In genomic region chr20:42604998-42605970, GRCh38 we compare ENCODE assay signal across 20 cellular contexts.
DNase-seq lines count a peak whose midpoint lies in the region; ATAC-seq, FAIRE-seq and TF ChIP-seq lines count a peak whose summit lies in the region.
"Had no signal": no experiment of that assay in that cellular context is flagged by ENCODE, and none has a peak within 500 bp of the region (broad histone marks: within the 10 kb centered on the region; RNA-seq: fewer than 3 reads in every experiment).

No MANE protein-coding gene starts in this region.

- H3K9me3 ChIP-seq in small intestine (ENCODE audit: control insufficient read depth, low read depth): no peaks in the 10 kb centered on the region

- ATAC-seq in foreskin keratinocyte (no peak), esophagus mucosa (no peak), HG02840 (IDR thresholded peaks at IDR 0.05; ENCODE audit: low FRiP score, unreplicated experiment) (no peak)
- ATAC-seq: Panc1 had no signal

- H3K27ac ChIP-seq in foreskin keratinocyte: no peak overlapping the region
- H3K27ac ChIP-seq in small intestine (ENCODE audit: low read depth in 1 of 2, low read length in 1 of 2): no peak overlapping the region

- H3K36me3 Mint-ChIP-seq in dendritic cell treated with granulocyte-macrophage colony-stimulating factor and Interleukin-4, amounts not matched to agents 40 ng/mL and 50 ng/mL, for 4 days (ENCODE audit: low read depth): no peaks in the 10 kb centered on the region

- H3K4me1 ChIP-seq in foreskin keratinocyte: no peaks in the 10 kb centered on the region
- no peaks in the 10 kb centered on the region for H3K4me1 ChIP-seq in small intestine (ENCODE audit: control insufficient read depth in 2 of 2, insufficient read depth in 1 of 2, low read depth in 1 of 2, low read length in 1 of 2)

- no peaks in the 10 kb centered on the region for H3K36me3 ChIP-seq in small intestine (ENCODE audit: control insufficient read depth in 2 of 2, insufficient read depth in 2 of 2, low read length in 2 of 2)

- 57 to 58% (median 58%) methylated on average over 13 of the region's 13 CpGs for WGBS in small intestine, 3 donors

- intact Hi-C loops in dendritic cell treated with granulocyte-macrophage colony-stimulating factor and Interleukin-4, amounts not matched to agents 40 ng/mL and 50 ng/mL, for 4 days (cut with micrococcal nuclease): no loop called here

- H3K27ac Mint-ChIP-seq in dendritic cell treated with granulocyte-macrophage colony-stimulating factor and Interleukin-4, amounts not matched to agents 40 ng/mL and 50 ng/mL, for 4 days: peak overlapping the region; percentile 46
- H3K27ac Mint-ChIP-seq: B cell; CD4-positive, alpha-beta T cell; HFFc6 had no signal

- peaks cover 25% of the 10 kb centered on the region for H3K4me1 Mint-ChIP-seq in dendritic cell treated with granulocyte-macrophage colony-stimulating factor and Interleukin-4, amounts not matched to agents 40 ng/mL and 50 ng/mL, for 4 days (ENCODE audit: low read depth)
- H3K4me1 Mint-ChIP-seq: B cell had no signal

- H3K4me3 Mint-ChIP-seq in dendritic cell treated with granulocyte-macrophage colony-stimulating factor and Interleukin-4, amounts not matched to agents 40 ng/mL and 50 ng/mL, for 4 days: no peak overlapping the region
- H3K4me3 Mint-ChIP-seq: B cell; CD4-positive, alpha-beta T cell; HFFc6 had no signal

- H3K27me3 ChIP-seq in foreskin keratinocyte (no peaks in the 10 kb centered on the region), small intestine (ENCODE audit: control insufficient read depth in 2 of 2, insufficient read depth in 2 of 2, low read length in 2 of 2) (no peaks in the 10 kb centered on the region)

- no peak for FAIRE-seq in small intestine (lab: Jason Lieb, UNC)
- FAIRE-seq: D721Med, GM19239 had no signal

- H3K27me3 Mint-ChIP-seq in dendritic cell treated with granulocyte-macrophage colony-stimulating factor and Interleukin-4, amounts not matched to agents 40 ng/mL and 50 ng/mL, for 4 days: peaks cover 17% of the 10 kb centered on the region
- H3K27me3 Mint-ChIP-seq: B cell; CD4-positive, alpha-beta T cell had no signal

- H3K9me3 Mint-ChIP-seq in dendritic cell treated with granulocyte-macrophage colony-stimulating factor and Interleukin-4, amounts not matched to agents 40 ng/mL and 50 ng/mL, for 4 days: no peaks in the 10 kb centered on the region

- TF ChIP-seq CTCF in foreskin keratinocyte (conservative IDR thresholded peaks at IDR 0.05): no peak

- DNase-seq in HPDE6-E6E7 (ENCODE audit: extremely low spot score) (peak; percentile 56), left kidney (ENCODE audit: low read depth, low spot score) (peak; percentile 56), renal cortical epithelial cell (ENCODE audit: low read depth) (peak; percentile 8), foreskin keratinocyte (no peak), small intestine (no peak)
- DNase-seq: CD4-positive, alpha-beta T cell; GF-D8; HFFc6; Karpas-422; NCI-H1105 treated with DMSO at 0.1 percent for 48 hours; NCI-H187; NCI-H82; SIG-M5 had no signal

- no peak overlapping the region for H3K4me3 ChIP-seq in small intestine (ENCODE audit: low read depth in 1 of 2, low read length in 2 of 2)

Comparison
In these comparisons a context has a peak if more than half of its experiments do, and no peak if none do; other contexts are left out.
1. DNase-seq: peak in HPDE6-E6E7 (single experiment), left kidney (single experiment) and renal cortical epithelial cell (single experiment); none in foreskin keratinocyte (0 of 2) and small intestine (single experiment).